Comparison of ENCODE assay signal across 14 cellular contexts in the genomic region with DNA sequence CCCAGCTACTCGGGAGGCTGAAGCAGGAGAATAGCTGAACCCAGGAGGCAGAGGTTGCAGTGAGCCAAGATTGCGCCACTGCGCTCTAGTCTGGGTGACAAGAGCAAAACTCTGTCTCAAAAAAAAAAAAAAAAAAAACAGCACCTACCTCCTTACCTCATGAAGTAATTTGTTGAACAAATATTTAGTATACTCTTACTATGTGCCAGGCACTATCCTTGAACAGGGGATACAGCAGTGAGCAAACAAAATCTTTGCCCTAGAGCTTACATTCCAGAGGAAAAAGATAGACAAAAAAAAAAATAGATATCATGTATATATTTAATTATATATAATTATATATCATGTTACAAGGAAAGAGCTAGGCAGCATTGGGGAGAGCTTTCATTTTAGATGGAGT.
"Had no signal": no experiment of that assay in that cellular context is flagged by ENCODE, and none has a peak within 500 bp of the region (broad histone marks: within the 10 kb centered on the region; RNA-seq: fewer than 3 reads in every experiment).

No MANE protein-coding gene starts in this region.

- H3K27me3 Mint-ChIP-seq: activated naive CD8-positive, alpha-beta T cell treated with anti-CD3 and anti-CD28 coated beads for 36 hours; stimulated activated naive CD8-positive, alpha-beta T cell treated with anti-CD3 and anti-CD28 coated beads, Interleukin-15, amount 100 ng/mL, for 72 hours had no signal

- ATAC-seq: left lung; stimulated activated naive CD8-positive, alpha-beta T cell treated with anti-CD3 and anti-CD28 coated beads, Interleukin-15, amount 100 ng/mL, for 72 hours had no signal

- H3K4me3 Mint-ChIP-seq: activated CD4-positive, alpha-beta memory T cell treated with anti-CD3 and anti-CD28 coated beads for 36 hours; activated naive CD8-positive, alpha-beta T cell treated with anti-CD3 and anti-CD28 coated beads for 36 hours; activated T-helper 1 cell treated with anti-CD3 and anti-CD28 coated beads, Interleukin-12 subunit alpha, Interleukin-12 subunit beta, Interleukin-2, Interleukin-4 antibody, amounts not matched to agents 30 ng/mL and 10 ng/mL and 1 ng/mL, durations not matched to agents 14 hours and 24 hours and 36 hours; neural progenitor cell; stimulated activated naive CD8-positive, alpha-beta T cell treated with anti-CD3 and anti-CD28 coated beads, Interleukin-15, amount 100 ng/mL, for 72 hours had no signal

- H3K27ac Mint-ChIP-seq: activated CD4-positive, alpha-beta memory T cell treated with anti-CD3 and anti-CD28 coated beads for 36 hours; activated naive CD8-positive, alpha-beta T cell treated with anti-CD3 and anti-CD28 coated beads for 36 hours; neural progenitor cell had no signal

- H3K36me3 Mint-ChIP-seq: activated CD4-positive, alpha-beta memory T cell treated with anti-CD3 and anti-CD28 coated beads for 36 hours; activated naive CD8-positive, alpha-beta T cell treated with anti-CD3 and anti-CD28 coated beads for 36 hours; neural progenitor cell had no signal

- H3K9me3 Mint-ChIP-seq: activated CD4-positive, alpha-beta memory T cell treated with anti-CD3 and anti-CD28 coated beads for 36 hours; activated naive CD8-positive, alpha-beta T cell treated with anti-CD3 and anti-CD28 coated beads for 36 hours; activated T-helper 1 cell treated with anti-CD3 and anti-CD28 coated beads, Interleukin-12 subunit alpha, Interleukin-12 subunit beta, Interleukin-2, Interleukin-4 antibody, amounts not matched to agents 30 ng/mL and 10 ng/mL and 1 ng/mL, durations not matched to agents 14 hours and 24 hours and 36 hours; neural progenitor cell; stimulated activated naive CD8-positive, alpha-beta T cell treated with anti-CD3 and anti-CD28 coated beads, Interleukin-15, amount 100 ng/mL, for 72 hours had no signal

- DNase-seq: activated CD4-positive, alpha-beta memory T cell treated with anti-CD3 and anti-CD28 coated beads for 36 hours; activated CD4-positive, alpha-beta T cell treated with anti-CD3 and anti-CD28 coated beads for 4 hours; activated naive CD4-positive, alpha-beta T cell; activated naive CD8-positive, alpha-beta T cell treated with anti-CD3 and anti-CD28 coated beads for 36 hours; activated T-cell treated with anti-CD3 and anti-CD28 coated beads for 4 hours; amniotic stem cell; foreskin melanocyte; left lung; midbrain; stimulated activated CD4-positive, alpha-beta T cell treated with anti-CD3 and anti-CD28 coated beads, Interleukin-2, amount 100 ng/mL, for 24 hours; stimulated activated naive CD8-positive, alpha-beta T cell treated with anti-CD3 and anti-CD28 coated beads, Interleukin-15, amount 100 ng/mL, for 72 hours; testis had no signal
